1 cellular context compared by ENCODE assay signal in the genomic region with DNA sequence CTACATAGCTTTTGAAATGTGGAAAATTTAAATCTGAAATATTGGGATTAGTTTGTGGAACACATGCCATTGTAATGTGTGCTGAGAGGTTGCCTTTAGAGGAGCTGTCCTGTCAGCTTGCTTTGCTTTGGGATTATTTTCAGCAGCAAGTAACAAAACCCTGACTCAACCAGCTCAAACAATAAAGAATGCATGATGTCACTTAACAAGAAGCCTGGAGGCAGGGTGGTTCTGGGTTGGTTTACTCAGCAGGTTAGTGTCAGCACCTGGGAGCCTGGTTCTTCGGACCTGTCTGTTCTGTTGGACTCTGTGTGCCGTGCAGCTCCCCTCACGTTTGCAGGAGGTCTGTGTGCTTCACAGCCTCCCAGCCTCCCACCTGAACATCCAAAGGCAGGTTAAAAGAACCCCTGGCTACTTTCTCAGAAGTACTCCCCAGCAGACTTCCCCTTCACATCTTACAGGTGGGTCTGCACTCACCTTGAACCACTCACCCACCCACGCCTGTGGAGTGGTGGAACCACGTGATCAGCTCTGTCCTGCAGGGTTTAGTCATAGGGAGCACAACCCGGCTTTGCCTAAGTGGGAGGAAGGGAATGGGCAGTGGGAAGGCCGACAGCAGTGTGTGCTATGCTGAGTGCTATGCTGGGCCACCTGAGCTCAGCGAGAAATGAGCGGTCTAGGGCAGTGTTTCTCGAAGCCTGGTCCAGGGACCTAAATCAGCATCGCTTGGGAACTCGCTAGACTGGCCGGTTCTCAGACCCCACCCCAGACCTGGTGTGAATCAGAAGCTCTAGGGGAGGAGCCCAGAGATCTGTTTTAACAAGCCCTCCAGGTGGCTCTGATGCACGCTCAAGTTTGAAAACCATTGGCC.
TF ChIP-seq lines count a peak whose summit lies in the region.

No MANE protein-coding gene starts in this region.

TF ChIP-seq in HEK293, 187 proteins besides CTCF, POLR2A, EP300 and RAD21 (continued from another document and continues in another):
- TF ChIP-seq, protein P1, sequence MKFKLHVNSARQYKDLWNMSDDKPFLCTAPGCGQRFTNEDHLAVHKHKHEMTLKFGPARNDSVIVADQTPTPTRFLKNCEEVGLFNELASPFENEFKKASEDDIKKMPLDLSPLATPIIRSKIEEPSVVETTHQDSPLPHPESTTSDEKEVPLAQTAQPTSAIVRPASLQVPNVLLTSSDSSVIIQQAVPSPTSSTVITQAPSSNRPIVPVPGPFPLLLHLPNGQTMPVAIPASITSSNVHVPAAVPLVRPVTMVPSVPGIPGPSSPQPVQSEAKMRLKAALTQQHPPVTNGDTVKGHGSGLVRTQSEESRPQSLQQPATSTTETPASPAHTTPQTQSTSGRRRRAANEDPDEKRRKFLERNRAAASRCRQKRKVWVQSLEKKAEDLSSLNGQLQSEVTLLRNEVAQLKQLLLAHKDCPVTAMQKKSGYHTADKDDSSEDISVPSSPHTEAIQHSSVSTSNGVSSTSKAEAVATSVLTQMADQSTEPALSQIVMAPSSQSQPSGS (tag by site-specific recombination; IDR thresholded peaks at IDR 0.05; ENCODE audit: low read depth), result peak; percentile 85
- TF ChIP-seq ZEB2 (tag by site-specific recombination; IDR thresholded peaks at IDR 0.05) (peak; percentile 78; the same call in 1 of the 2 replicates), KLF10 (tag by site-specific recombination; IDR thresholded peaks at IDR 0.05) (0 out of 2 replicates have a peak, but pooled peaks have one; percentile 26), ZNF629 (tag by site-specific recombination; IDR thresholded peaks at IDR 0.05) (peak; percentile 78), ZNF114 (tag by site-specific recombination; IDR thresholded peaks at IDR 0.05) (no peak), ZNF366 (tag by site-specific recombination; conservative IDR thresholded peaks at IDR 0.05) (no peak), KLF8 (tag by site-specific recombination; IDR thresholded peaks at IDR 0.05) (peak; percentile 29; the same call in 1 of the 2 replicates), ZFP37 (tag by site-specific recombination; IDR thresholded peaks at IDR 0.05) (no peak), TRIM28 (IDR thresholded peaks at IDR 0.05; ENCODE audit: borderline replicate concordance, low read length) (no peak), WT1 (tag by site-specific recombination; IDR thresholded peaks at IDR 0.05) (no peak), ZNF792 (tag by site-specific recombination; IDR thresholded peaks at IDR 0.05) (no peak), ZNF585B (tag by site-specific recombination; IDR thresholded peaks at IDR 0.05) (no peak), ZNF660 (tag by site-specific recombination; IDR thresholded peaks at IDR 0.05) (0 out of 2 replicates have a peak, but pooled peaks have one; percentile 27), KLF1 (tag by site-specific recombination; IDR thresholded peaks at IDR 0.05) (peak; percentile 52; the same call in 1 of the 2 replicates), ZNF138 (tag by site-specific recombination; IDR thresholded peaks at IDR 0.05; ENCODE audit: borderline replicate concordance) (no peak), GLIS1 (tag by site-specific recombination; IDR thresholded peaks at IDR 0.05) (0 out of 2 replicates have a peak, but pooled peaks have one; percentile 32), SCRT1 (tag by site-specific recombination; IDR thresholded peaks at IDR 0.05; ENCODE audit: borderline replicate concordance) (0 out of 2 replicates have a peak, but pooled peaks have one; percentile 20), ZNF169 (tag by site-specific recombination; IDR thresholded peaks at IDR 0.05) (no peak), SALL2 (tag by site-specific recombination; IDR thresholded peaks at IDR 0.05; ENCODE audit: borderline replicate concordance) (no peak), SP3 (tag by site-specific recombination; IDR thresholded peaks at IDR 0.05) (no peak), ZBTB20 (tag by site-specific recombination; IDR thresholded peaks at IDR 0.05) (peak; percentile 12; the same call in 1 of the 2 replicates), ZFHX2 (tag by site-specific recombination; conservative IDR thresholded peaks at IDR 0.05) (peak; percentile 63), GLIS2 (tag by site-specific recombination; IDR thresholded peaks at IDR 0.05) (no peak), ZNF404 (tag by site-specific recombination; IDR thresholded peaks at IDR 0.05) (no peak), ZNF132 (tag by site-specific recombination; IDR thresholded peaks at IDR 0.05; ENCODE audit: borderline replicate concordance) (no peak), ZNF530 (tag by site-specific recombination; IDR thresholded peaks at IDR 0.05; ENCODE audit: low read depth) (no peak), ZNF48 (tag by site-specific recombination; IDR thresholded peaks at IDR 0.05) (no peak), ZNF529 (tag by site-specific recombination; IDR thresholded peaks at IDR 0.05; ENCODE audit: insufficient replicate concordance) (no peak), EGR2 (tag by site-specific recombination; IDR thresholded peaks at IDR 0.05; ENCODE audit: low read depth) (peak; percentile 54), ZNF24 (tag by site-specific recombination; IDR thresholded peaks at IDR 0.05) (no peak), ZIC2 (tag by site-specific recombination; IDR thresholded peaks at IDR 0.05) (no peak)
- TF ChIP-seq, protein P2, sequence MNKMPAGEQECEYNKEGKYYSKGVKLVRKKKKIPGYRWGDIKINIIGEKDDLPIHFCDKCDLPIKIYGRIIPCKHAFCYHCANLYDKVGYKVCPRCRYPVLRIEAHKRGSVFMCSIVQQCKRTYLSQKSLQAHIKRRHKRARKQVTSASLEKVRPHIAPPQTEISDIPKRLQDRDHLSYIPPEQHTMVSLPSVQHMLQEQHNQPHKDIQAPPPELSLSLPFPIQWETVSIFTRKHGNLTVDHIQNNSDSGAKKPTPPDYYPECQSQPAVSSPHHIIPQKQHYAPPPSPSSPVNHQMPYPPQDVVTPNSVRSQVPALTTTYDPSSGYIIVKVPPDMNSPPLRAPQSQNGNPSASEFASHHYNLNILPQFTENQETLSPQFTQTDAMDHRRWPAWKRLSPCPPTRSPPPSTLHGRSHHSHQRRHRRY (tag by site-specific recombination; IDR thresholded peaks at IDR 0.05), result no peak
- TF ChIP-seq, protein P3, sequence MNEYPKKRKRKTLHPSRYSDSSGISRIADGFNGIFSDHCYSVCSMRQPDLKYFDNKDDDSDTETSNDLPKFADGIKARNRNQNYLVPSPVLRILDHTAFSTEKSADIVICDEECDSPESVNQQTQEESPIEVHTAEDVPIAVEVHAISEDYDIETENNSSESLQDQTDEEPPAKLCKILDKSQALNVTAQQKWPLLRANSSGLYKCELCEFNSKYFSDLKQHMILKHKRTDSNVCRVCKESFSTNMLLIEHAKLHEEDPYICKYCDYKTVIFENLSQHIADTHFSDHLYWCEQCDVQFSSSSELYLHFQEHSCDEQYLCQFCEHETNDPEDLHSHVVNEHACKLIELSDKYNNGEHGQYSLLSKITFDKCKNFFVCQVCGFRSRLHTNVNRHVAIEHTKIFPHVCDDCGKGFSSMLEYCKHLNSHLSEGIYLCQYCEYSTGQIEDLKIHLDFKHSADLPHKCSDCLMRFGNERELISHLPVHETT (tag by site-specific recombination; IDR thresholded peaks at IDR 0.05), result no peak
- TF ChIP-seq, protein P4, sequence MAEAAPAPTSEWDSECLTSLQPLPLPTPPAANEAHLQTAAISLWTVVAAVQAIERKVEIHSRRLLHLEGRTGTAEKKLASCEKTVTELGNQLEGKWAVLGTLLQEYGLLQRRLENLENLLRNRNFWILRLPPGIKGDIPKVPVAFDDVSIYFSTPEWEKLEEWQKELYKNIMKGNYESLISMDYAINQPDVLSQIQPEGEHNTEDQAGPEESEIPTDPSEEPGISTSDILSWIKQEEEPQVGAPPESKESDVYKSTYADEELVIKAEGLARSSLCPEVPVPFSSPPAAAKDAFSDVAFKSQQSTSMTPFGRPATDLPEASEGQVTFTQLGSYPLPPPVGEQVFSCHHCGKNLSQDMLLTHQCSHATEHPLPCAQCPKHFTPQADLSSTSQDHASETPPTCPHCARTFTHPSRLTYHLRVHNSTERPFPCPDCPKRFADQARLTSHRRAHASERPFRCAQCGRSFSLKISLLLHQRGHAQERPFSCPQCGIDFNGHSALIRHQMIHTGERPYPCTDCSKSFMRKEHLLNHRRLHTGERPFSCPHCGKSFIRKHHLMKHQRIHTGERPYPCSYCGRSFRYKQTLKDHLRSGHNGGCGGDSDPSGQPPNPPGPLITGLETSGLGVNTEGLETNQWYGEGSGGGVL (tag by site-specific recombination; IDR thresholded peaks at IDR 0.05), result no peak
- TF ChIP-seq, protein P5, sequence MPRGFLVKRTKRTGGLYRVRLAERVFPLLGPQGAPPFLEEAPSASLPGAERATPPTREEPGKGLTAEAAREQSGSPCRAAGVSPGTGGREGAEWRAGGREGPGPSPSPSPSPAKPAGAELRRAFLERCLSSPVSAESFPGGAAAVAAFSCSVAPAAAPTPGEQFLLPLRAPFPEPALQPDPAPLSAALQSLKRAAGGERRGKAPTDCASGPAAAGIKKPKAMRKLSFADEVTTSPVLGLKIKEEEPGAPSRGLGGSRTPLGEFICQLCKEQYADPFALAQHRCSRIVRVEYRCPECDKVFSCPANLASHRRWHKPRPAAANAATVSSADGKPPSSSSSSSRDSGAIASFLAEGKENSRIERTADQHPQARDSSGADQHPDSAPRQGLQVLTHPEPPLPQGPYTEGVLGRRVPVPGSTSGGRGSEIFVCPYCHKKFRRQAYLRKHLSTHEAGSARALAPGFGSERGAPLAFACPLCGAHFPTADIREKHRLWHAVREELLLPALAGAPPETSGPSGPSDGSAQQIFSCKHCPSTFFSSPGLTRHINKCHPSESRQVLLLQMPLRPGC (tag by site-specific recombination; IDR thresholded peaks at IDR 0.05), result 0 out of 2 replicates have a peak, but pooled peaks have one; percentile 44
- TF ChIP-seq, protein P6, sequence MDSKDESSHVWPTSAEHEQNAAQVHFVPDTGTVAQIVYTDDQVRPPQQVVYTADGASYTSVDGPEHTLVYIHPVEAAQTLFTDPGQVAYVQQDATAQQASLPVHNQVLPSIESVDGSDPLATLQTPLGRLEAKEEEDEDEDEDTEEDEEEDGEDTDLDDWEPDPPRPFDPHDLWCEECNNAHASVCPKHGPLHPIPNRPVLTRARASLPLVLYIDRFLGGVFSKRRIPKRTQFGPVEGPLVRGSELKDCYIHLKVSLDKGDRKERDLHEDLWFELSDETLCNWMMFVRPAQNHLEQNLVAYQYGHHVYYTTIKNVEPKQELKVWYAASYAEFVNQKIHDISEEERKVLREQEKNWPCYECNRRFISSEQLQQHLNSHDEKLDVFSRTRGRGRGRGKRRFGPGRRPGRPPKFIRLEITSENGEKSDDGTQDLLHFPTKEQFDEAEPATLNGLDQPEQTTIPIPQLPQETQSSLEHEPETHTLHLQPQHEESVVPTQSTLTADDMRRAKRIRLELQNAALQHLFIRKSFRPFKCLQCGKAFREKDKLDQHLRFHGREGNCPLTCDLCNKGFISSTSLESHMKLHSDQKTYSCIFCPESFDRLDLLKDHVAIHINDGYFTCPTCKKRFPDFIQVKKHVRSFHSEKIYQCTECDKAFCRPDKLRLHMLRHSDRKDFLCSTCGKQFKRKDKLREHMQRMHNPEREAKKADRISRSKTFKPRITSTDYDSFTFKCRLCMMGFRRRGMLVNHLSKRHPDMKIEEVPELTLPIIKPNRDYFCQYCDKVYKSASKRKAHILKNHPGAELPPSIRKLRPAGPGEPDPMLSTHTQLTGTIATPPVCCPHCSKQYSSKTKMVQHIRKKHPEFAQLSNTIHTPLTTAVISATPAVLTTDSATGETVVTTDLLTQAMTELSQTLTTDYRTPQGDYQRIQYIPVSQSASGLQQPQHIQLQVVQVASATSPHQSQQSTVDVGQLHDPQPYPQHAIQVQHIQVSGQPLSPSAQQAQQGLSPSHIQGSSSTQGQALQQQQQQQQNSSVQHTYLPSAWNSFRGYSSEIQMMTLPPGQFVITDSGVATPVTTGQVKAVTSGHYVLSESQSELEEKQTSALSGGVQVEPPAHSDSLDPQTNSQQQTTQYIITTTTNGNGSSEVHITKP (tag by site-specific recombination; IDR thresholded peaks at IDR 0.05), result peak; percentile 86
- TF ChIP-seq, protein P7, sequence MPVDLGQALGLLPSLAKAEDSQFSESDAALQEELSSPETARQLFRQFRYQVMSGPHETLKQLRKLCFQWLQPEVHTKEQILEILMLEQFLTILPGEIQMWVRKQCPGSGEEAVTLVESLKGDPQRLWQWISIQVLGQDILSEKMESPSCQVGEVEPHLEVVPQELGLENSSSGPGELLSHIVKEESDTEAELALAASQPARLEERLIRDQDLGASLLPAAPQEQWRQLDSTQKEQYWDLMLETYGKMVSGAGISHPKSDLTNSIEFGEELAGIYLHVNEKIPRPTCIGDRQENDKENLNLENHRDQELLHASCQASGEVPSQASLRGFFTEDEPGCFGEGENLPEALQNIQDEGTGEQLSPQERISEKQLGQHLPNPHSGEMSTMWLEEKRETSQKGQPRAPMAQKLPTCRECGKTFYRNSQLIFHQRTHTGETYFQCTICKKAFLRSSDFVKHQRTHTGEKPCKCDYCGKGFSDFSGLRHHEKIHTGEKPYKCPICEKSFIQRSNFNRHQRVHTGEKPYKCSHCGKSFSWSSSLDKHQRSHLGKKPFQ (tag by site-specific recombination; IDR thresholded peaks at IDR 0.05), result peak; percentile 61; the same call in 1 of the 2 replicates
- TF ChIP-seq, protein P8, sequence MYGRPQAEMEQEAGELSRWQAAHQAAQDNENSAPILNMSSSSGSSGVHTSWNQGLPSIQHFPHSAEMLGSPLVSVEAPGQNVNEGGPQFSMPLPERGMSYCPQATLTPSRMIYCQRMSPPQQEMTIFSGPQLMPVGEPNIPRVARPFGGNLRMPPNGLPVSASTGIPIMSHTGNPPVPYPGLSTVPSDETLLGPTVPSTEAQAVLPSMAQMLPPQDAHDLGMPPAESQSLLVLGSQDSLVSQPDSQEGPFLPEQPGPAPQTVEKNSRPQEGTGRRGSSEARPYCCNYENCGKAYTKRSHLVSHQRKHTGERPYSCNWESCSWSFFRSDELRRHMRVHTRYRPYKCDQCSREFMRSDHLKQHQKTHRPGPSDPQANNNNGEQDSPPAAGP (tag by site-specific recombination; IDR thresholded peaks at IDR 0.05), result no peak; the same call in 1 of the 2 replicates
- TF ChIP-seq, protein P9, sequence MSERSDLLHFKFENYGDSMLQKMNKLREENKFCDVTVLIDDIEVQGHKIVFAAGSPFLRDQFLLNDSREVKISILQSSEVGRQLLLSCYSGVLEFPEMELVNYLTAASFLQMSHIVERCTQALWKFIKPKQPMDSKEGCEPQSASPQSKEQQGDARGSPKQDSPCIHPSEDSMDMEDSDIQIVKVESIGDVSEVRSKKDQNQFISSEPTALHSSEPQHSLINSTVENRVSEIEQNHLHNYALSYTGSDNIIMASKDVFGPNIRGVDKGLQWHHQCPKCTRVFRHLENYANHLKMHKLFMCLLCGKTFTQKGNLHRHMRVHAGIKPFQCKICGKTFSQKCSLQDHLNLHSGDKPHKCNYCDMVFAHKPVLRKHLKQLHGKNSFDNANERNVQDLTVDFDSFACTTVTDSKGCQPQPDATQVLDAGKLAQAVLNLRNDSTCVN (tag by site-specific recombination; optimal IDR thresholded peaks at IDR 0.05), result no peak
- TF ChIP-seq, protein P10, sequence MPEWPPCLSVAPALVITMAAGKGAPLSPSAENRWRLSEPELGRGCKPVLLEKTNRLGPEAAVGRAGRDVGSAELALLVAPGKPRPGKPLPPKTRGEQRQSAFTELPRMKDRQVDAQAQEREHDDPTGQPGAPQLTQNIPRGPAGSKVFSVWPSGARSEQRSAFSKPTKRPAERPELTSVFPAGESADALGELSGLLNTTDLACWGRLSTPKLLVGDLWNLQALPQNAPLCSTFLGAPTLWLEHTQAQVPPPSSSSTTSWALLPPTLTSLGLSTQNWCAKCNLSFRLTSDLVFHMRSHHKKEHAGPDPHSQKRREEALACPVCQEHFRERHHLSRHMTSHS (tag by site-specific recombination; IDR thresholded peaks at IDR 0.05), result no peak
